In the genomic region with DNA sequence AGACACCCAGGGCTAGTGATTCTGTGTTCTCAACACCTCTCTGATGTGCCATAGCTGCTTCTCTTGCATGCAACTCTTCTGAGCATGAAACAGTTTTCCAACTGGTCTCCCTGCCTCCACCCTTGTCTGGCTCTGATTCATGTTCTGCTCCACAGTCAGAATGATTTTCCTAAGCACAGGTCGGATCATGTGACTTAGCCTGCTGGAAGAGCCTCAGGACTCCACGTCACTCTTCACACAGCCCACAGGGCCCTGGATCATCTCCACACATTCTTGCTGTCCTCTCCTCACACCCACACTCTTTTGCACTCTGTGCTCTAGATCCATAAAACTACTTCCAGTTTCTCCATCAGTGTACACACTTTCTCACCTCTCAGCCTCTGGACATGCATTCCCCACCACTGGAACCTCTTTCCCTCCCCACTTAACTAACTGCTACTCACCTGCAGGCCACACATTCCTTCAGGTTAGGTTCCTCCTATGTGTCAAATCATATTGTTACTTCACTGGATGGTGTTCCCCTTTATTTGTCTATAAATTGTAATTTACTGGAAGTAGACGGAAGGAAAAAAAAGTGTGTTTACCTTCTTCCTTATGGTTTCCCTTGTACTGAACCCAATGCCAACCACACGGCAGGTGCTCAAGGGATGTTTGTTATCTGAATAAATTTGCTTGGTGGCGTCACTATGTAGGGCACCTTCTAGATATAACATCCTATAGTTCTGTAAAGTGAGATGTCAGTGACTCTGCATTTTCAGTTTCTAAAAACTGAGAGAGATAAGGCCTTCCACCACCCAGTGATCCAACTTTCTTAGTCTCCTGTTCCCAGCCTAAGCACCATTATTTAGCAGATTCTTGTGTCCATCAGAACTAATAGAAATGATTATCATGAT, we compare ENCODE assay signal across 8 cellular contexts.
A peak's percentile ranks its signal among the peaks of the same experiment; 100 is the strongest.
DNase-seq lines count a peak whose midpoint lies in the region; ATAC-seq and TF ChIP-seq lines count a peak whose summit lies in the region.

No MANE protein-coding gene starts in this region.

- no peak for TF ChIP-seq CTCF in epithelial cell of proximal tubule (conservative IDR thresholded peaks at IDR 0.05; ENCODE audit: low read depth, low read length)

- intact Hi-C loops in posterior vena cava (cut with DNase I): no loop called here

- DNase-seq in DMS53 (lab: John Stamatoyannopoulos, UW) (peak; percentile 94), RKO (ENCODE audit: low spot score) (peak; percentile 61), epithelial cell of proximal tubule (ENCODE audit: low read depth) (peak; percentile 97), posterior vena cava (ENCODE audit: low spot score) (peak; percentile 84)
- DNase-seq in stimulated activated CD4-positive, alpha-beta T cell treated with anti-CD3 and anti-CD28 coated beads, Interleukin-2, amount 100 ng/mL, for 24 hours: no peak
- no peak for DNase-seq in stimulated activated CD4-positive, alpha-beta T cell treated with anti-CD3 and anti-CD28 coated beads, Interleukin-1b, Interleukin-23, amount 100 ng/mL, for 48 hours

- H3K4me3 ChIP-seq in epithelial cell of proximal tubule (ENCODE audit: low read depth, low read length): no peak overlapping the region

- no peak for ATAC-seq in GM18502 (IDR thresholded peaks at IDR 0.05; ENCODE audit: poor library complexity, unreplicated experiment)
- ATAC-seq in HG03342 (IDR thresholded peaks at IDR 0.05; ENCODE audit: unreplicated experiment): no peak

Comparison
In these comparisons a context has a peak if more than half of its experiments do, and no peak if none do; other contexts are left out.
1. DNase-seq: peak in DMS53 (single experiment), RKO (single experiment), epithelial cell of proximal tubule (single experiment) and posterior vena cava (single experiment); none in stimulated activated CD4-positive, alpha-beta T cell treated with anti-CD3 and anti-CD28 coated beads, Interleukin-2, amount 100 ng/mL, for 24 hours (0 of 2) and stimulated activated CD4-positive, alpha-beta T cell treated with anti-CD3 and anti-CD28 coated beads, Interleukin-1b, Interleukin-23, amount 100 ng/mL, for 48 hours (single experiment).